1 cellular context compared by ENCODE assay signal in the genomic region with DNA sequence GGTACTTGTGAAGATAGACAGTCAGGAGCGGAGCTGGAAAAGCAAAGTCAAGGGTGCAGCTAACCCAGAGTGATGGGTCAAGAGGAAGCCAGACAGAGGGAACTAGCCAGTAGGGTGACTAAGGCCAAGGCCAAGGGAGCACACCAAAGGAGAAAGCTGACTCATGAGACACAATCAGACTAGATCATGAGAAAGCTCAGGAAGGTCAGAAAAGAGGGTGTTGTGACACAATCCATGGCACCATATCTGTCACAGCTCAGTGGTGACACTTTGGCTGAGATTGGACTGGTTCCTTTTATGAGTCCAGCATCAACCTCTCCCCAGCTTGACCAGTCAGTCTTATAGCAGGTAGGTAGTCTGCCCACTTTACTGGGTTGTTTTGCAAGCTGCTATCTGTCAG.
TF ChIP-seq lines count a peak whose summit lies in the region.

No MANE protein-coding gene starts in this region.

TF ChIP-seq in HCT116, 20 proteins besides CTCF, POLR2A, EP300 and RAD21:
- TF ChIP-seq, protein P1, sequence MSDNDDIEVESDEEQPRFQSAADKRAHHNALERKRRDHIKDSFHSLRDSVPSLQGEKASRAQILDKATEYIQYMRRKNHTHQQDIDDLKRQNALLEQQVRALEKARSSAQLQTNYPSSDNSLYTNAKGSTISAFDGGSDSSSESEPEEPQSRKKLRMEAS (IDR thresholded peaks at IDR 0.05), result no peak
- TF ChIP-seq, protein P2, sequence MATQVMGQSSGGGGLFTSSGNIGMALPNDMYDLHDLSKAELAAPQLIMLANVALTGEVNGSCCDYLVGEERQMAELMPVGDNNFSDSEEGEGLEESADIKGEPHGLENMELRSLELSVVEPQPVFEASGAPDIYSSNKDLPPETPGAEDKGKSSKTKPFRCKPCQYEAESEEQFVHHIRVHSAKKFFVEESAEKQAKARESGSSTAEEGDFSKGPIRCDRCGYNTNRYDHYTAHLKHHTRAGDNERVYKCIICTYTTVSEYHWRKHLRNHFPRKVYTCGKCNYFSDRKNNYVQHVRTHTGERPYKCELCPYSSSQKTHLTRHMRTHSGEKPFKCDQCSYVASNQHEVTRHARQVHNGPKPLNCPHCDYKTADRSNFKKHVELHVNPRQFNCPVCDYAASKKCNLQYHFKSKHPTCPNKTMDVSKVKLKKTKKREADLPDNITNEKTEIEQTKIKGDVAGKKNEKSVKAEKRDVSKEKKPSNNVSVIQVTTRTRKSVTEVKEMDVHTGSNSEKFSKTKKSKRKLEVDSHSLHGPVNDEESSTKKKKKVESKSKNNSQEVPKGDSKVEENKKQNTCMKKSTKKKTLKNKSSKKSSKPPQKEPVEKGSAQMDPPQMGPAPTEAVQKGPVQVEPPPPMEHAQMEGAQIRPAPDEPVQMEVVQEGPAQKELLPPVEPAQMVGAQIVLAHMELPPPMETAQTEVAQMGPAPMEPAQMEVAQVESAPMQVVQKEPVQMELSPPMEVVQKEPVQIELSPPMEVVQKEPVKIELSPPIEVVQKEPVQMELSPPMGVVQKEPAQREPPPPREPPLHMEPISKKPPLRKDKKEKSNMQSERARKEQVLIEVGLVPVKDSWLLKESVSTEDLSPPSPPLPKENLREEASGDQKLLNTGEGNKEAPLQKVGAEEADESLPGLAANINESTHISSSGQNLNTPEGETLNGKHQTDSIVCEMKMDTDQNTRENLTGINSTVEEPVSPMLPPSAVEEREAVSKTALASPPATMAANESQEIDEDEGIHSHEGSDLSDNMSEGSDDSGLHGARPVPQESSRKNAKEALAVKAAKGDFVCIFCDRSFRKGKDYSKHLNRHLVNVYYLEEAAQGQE (IDR thresholded peaks at IDR 0.05; ENCODE audit: low read depth), result no peak
- TF ChIP-seq ZNF274 (IDR thresholded peaks at IDR 0.05; ENCODE audit: low read depth, low read length) (no peak), SP1 (IDR thresholded peaks at IDR 0.05; ENCODE audit: low read depth) (no peak), ELF1 (IDR thresholded peaks at IDR 0.05; ENCODE audit: borderline replicate concordance, low read depth) (no peak), FOSL1 (IDR thresholded peaks at IDR 0.05; ENCODE audit: low read depth) (no peak), EGR1 (IDR thresholded peaks at IDR 0.05; ENCODE audit: low read depth) (no peak), SIN3A (IDR thresholded peaks at IDR 0.05; ENCODE audit: low read depth) (no peak), CBX3 (IDR thresholded peaks at IDR 0.05; ENCODE audit: low read depth) (no peak), ATF3 (IDR thresholded peaks at IDR 0.05) (no peak), SRF (IDR thresholded peaks at IDR 0.05; ENCODE audit: low read depth) (no peak), TCF7L2 (IDR thresholded peaks at IDR 0.05; ENCODE audit: borderline replicate concordance, extremely low read depth, insufficient read depth, insufficient read length) (no peak), ZFX (IDR thresholded peaks at IDR 0.05) (no peak), EZH2phosphoT487 (IDR thresholded peaks at IDR 0.05; ENCODE audit: borderline replicate concordance) (no peak), JUND (IDR thresholded peaks at IDR 0.05) (no peak), EZH2 (IDR thresholded peaks at IDR 0.05) (no peak)
- TF ChIP-seq, protein P3, sequence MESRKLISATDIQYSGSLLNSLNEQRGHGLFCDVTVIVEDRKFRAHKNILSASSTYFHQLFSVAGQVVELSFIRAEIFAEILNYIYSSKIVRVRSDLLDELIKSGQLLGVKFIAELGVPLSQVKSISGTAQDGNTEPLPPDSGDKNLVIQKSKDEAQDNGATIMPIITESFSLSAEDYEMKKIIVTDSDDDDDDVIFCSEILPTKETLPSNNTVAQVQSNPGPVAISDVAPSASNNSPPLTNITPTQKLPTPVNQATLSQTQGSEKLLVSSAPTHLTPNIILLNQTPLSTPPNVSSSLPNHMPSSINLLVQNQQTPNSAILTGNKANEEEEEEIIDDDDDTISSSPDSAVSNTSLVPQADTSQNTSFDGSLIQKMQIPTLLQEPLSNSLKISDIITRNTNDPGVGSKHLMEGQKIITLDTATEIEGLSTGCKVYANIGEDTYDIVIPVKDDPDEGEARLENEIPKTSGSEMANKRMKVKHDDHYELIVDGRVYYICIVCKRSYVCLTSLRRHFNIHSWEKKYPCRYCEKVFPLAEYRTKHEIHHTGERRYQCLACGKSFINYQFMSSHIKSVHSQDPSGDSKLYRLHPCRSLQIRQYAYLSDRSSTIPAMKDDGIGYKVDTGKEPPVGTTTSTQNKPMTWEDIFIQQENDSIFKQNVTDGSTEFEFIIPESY (IDR thresholded peaks at IDR 0.05; ENCODE audit: extremely low read depth, insufficient replicate concordance, low read length), result no peak
